ENCODE assay signal across 1 cellular context in the genomic region with DNA sequence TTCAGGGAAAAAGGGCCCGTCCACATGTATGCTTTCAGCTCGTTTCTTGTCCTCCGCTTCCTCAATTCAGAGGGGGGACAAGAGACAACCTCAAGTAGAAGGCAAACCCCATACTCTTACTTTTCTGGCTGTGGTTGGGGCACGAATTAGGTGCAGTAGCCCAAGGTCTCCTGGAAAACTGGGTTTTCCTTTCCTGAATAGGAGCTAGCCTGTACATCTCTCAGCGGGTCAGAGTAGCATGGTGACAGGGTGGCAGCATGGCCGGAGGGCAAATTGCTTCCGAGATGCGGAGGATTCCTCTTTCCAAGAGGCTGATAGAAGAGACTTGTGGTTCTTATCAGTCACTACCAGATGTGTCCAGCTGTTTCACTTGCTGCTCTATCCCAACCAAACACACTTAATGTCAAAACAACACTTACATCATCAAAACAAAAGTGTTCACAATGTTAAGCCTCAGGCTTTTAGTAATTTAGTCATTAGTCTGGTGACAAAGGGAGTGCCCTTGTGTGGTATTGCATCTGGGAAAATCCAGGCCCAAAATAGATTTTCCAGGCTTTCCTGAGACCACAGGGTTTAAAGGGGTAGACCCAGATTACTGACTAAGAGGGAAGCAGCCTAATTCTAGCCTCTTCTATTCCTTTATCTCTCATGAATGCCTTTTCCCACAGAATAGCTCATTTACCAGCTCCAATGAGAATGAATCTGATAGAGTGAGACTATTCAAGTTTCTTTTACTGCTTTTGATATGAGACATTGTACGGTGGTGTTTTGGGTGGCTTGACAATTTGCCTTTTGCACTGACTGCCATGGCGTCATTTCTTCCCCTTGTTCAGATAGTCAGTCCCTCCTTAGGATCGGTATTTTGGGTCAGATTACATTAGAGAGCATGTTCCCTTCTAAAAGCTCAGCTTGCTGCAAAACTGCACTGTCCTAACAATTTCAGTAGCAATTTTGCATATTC.
TF ChIP-seq lines count a peak whose summit lies in the region.

No MANE protein-coding gene starts in this region.

TF ChIP-seq in K562, 482 proteins besides CTCF, POLR2A, EP300 and RAD21 (continued from another document and continues in another):
- TF ChIP-seq ERF (CRISPR knock-in tag; IDR thresholded peaks at IDR 0.05) (no peak), HMG20A (CRISPR knock-in tag; conservative IDR thresholded peaks at IDR 0.05) (no peak), ZNF696 (CRISPR knock-in tag; conservative IDR thresholded peaks at IDR 0.05) (no peak), L3MBTL2 (IDR thresholded peaks at IDR 0.05) (peak; percentile 55; the same call in 1 of the 2 replicates), ZNF124 (CRISPR knock-in tag; IDR thresholded peaks at IDR 0.05) (no peak), RBBP5 (IDR thresholded peaks at IDR 0.05; ENCODE audit: borderline replicate concordance, insufficient read depth, low read length, poor library complexity, severe bottlenecking) (peak; percentile 32), GABPB2 (CRISPR knock-in tag; conservative IDR thresholded peaks at IDR 0.05) (no peak), ESRRA (IDR thresholded peaks at IDR 0.05; ENCODE audit: borderline replicate concordance, low read depth) (peak; percentile 76; the same call in 1 of the 2 replicates), HDAC6 (IDR thresholded peaks at IDR 0.05; ENCODE audit: low read depth, low read length) (no peak), PTRF (tag; IDR thresholded peaks at IDR 0.05) (no peak), EWSR1 (IDR thresholded peaks at IDR 0.05; ENCODE audit: borderline replicate concordance, low read depth, partially characterized antibody) (no peak), NBN (IDR thresholded peaks at IDR 0.05; ENCODE audit: low read depth) (peak; percentile 91), FOXK1 (CRISPR knock-in tag; IDR thresholded peaks at IDR 0.05; ENCODE audit: borderline replicate concordance) (no peak; the same call in 1 of the 2 replicates), ZNF75A (CRISPR knock-in tag; IDR thresholded peaks at IDR 0.05) (peak; percentile 58; the same call in 1 of the 2 replicates), ZNF445 (CRISPR knock-in tag; IDR thresholded peaks at IDR 0.05; ENCODE audit: low read depth) (no peak), PHB2 (IDR thresholded peaks at IDR 0.05; ENCODE audit: low read depth) (peak; percentile 84; the same call in 1 of the 2 replicates), JUND (IDR thresholded peaks at IDR 0.05; ENCODE audit: borderline replicate concordance, low read depth, low read length) (peak; percentile 89), JUND (tag; IDR thresholded peaks at IDR 0.05; ENCODE audit: borderline replicate concordance, low read depth, low read length) (peak; percentile 90; the same call in 2 of the 3 replicates), ZNF785 (CRISPR knock-in tag; IDR thresholded peaks at IDR 0.05) (no peak), RFX7 (CRISPR knock-in tag; IDR thresholded peaks at IDR 0.05) (no peak), SMARCC2 (IDR thresholded peaks at IDR 0.05; ENCODE audit: low read depth) (peak; percentile 95), DACH1 (IDR thresholded peaks at IDR 0.05; ENCODE audit: partially characterized antibody) (peak; percentile 98), FIP1L1 (IDR thresholded peaks at IDR 0.05; ENCODE audit: low read depth, low read length, poor library complexity, severe bottlenecking) (no peak), ZNF146 (CRISPR knock-in tag; IDR thresholded peaks at IDR 0.05; ENCODE audit: unreplicated experiment) (no peak), XRCC5 (IDR thresholded peaks at IDR 0.05; ENCODE audit: low read depth, low read length) (0 out of 2 replicates have a peak, but pooled peaks have one; percentile 41), XRCC4 (IDR thresholded peaks at IDR 0.05; ENCODE audit: extremely low read depth, insufficient read depth, insufficient read length) (no peak), TCF3 (CRISPR knock-in tag; IDR thresholded peaks at IDR 0.05) (peak; percentile 99), RAD51 (IDR thresholded peaks at IDR 0.05; ENCODE audit: borderline replicate concordance, low read depth) (no peak), ZNF431 (CRISPR knock-in tag; IDR thresholded peaks at IDR 0.05) (no peak; the same call in 1 of the 2 replicates), SREBF2 (CRISPR knock-in tag; IDR thresholded peaks at IDR 0.05) (no peak), ZNF134 (CRISPR knock-in tag; conservative IDR thresholded peaks at IDR 0.05) (no peak), SPI1 (IDR thresholded peaks at IDR 0.05; ENCODE audit: borderline replicate concordance, low read depth, low read length) (peak; percentile 46; the same call in 1 of the 2 replicates), ATF1 (CRISPR knock-in tag; IDR thresholded peaks at IDR 0.05) (no peak), ATF1 (tag; IDR thresholded peaks at IDR 0.05) (peak; percentile 75), BDP1 (IDR thresholded peaks at IDR 0.05; ENCODE audit: insufficient read depth, insufficient read length) (no peak), BHLHE40 (IDR thresholded peaks at IDR 0.05; ENCODE audit: low read length) (peak; percentile 77)
- TF ChIP-seq, protein P1, sequence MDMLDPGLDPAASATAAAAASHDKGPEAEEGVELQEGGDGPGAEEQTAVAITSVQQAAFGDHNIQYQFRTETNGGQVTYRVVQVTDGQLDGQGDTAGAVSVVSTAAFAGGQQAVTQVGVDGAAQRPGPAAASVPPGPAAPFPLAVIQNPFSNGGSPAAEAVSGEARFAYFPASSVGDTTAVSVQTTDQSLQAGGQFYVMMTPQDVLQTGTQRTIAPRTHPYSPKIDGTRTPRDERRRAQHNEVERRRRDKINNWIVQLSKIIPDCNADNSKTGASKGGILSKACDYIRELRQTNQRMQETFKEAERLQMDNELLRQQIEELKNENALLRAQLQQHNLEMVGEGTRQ (CRISPR knock-in tag; IDR thresholded peaks at IDR 0.05), result no peak
- TF ChIP-seq, protein P2, sequence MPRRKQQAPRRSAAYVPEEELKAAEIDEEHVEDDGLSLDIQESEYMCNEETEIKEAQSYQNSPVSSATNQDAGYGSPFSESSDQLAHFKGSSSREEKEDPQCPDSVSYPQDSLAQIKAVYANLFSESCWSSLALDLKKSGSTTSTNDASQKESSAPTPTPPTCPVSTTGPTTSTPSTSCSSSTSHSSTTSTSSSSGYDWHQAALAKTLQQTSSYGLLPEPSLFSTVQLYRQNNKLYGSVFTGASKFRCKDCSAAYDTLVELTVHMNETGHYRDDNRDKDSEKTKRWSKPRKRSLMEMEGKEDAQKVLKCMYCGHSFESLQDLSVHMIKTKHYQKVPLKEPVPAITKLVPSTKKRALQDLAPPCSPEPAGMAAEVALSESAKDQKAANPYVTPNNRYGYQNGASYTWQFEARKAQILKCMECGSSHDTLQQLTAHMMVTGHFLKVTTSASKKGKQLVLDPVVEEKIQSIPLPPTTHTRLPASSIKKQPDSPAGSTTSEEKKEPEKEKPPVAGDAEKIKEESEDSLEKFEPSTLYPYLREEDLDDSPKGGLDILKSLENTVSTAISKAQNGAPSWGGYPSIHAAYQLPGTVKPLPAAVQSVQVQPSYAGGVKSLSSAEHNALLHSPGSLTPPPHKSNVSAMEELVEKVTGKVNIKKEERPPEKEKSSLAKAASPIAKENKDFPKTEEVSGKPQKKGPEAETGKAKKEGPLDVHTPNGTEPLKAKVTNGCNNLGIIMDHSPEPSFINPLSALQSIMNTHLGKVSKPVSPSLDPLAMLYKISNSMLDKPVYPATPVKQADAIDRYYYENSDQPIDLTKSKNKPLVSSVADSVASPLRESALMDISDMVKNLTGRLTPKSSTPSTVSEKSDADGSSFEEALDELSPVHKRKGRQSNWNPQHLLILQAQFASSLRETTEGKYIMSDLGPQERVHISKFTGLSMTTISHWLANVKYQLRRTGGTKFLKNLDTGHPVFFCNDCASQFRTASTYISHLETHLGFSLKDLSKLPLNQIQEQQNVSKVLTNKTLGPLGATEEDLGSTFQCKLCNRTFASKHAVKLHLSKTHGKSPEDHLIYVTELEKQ (CRISPR knock-in tag; IDR thresholded peaks at IDR 0.05), result no peak
- TF ChIP-seq, protein P3, sequence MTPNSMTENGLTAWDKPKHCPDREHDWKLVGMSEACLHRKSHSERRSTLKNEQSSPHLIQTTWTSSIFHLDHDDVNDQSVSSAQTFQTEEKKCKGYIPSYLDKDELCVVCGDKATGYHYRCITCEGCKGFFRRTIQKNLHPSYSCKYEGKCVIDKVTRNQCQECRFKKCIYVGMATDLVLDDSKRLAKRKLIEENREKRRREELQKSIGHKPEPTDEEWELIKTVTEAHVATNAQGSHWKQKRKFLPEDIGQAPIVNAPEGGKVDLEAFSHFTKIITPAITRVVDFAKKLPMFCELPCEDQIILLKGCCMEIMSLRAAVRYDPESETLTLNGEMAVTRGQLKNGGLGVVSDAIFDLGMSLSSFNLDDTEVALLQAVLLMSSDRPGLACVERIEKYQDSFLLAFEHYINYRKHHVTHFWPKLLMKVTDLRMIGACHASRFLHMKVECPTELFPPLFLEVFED (CRISPR knock-in tag; conservative IDR thresholded peaks at IDR 0.05), result no peak
- TF ChIP-seq, protein P4, sequence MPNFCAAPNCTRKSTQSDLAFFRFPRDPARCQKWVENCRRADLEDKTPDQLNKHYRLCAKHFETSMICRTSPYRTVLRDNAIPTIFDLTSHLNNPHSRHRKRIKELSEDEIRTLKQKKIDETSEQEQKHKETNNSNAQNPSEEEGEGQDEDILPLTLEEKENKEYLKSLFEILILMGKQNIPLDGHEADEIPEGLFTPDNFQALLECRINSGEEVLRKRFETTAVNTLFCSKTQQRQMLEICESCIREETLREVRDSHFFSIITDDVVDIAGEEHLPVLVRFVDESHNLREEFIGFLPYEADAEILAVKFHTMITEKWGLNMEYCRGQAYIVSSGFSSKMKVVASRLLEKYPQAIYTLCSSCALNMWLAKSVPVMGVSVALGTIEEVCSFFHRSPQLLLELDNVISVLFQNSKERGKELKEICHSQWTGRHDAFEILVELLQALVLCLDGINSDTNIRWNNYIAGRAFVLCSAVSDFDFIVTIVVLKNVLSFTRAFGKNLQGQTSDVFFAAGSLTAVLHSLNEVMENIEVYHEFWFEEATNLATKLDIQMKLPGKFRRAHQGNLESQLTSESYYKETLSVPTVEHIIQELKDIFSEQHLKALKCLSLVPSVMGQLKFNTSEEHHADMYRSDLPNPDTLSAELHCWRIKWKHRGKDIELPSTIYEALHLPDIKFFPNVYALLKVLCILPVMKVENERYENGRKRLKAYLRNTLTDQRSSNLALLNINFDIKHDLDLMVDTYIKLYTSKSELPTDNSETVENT (CRISPR knock-in tag; IDR thresholded peaks at IDR 0.05), result no peak
- TF ChIP-seq, protein P5, sequence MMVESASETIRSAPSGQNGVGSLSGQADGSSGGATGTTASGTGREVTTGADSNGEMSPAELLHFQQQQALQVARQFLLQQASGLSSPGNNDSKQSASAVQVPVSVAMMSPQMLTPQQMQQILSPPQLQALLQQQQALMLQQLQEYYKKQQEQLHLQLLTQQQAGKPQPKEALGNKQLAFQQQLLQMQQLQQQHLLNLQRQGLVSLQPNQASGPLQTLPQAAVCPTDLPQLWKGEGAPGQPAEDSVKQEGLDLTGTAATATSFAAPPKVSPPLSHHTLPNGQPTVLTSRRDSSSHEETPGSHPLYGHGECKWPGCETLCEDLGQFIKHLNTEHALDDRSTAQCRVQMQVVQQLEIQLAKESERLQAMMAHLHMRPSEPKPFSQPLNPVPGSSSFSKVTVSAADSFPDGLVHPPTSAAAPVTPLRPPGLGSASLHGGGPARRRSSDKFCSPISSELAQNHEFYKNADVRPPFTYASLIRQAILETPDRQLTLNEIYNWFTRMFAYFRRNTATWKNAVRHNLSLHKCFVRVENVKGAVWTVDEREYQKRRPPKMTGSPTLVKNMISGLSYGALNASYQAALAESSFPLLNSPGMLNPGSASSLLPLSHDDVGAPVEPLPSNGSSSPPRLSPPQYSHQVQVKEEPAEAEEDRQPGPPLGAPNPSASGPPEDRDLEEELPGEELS (CRISPR knock-in tag; IDR thresholded peaks at IDR 0.05; ENCODE audit: borderline replicate concordance), result no peak
- TF ChIP-seq, protein P6, sequence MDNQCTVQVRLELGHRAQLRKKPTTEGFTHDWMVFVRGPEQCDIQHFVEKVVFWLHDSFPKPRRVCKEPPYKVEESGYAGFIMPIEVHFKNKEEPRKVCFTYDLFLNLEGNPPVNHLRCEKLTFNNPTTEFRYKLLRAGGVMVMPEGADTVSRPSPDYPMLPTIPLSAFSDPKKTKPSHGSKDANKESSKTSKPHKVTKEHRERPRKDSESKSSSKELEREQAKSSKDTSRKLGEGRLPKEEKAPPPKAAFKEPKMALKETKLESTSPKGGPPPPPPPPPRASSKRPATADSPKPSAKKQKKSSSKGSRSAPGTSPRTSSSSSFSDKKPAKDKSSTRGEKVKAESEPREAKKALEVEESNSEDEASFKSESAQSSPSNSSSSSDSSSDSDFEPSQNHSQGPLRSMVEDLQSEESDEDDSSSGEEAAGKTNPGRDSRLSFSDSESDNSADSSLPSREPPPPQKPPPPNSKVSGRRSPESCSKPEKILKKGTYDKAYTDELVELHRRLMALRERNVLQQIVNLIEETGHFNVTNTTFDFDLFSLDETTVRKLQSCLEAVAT (IDR thresholded peaks at IDR 0.05), result no peak; a peak in 1 of 4 replicates
- TF ChIP-seq, protein P7, sequence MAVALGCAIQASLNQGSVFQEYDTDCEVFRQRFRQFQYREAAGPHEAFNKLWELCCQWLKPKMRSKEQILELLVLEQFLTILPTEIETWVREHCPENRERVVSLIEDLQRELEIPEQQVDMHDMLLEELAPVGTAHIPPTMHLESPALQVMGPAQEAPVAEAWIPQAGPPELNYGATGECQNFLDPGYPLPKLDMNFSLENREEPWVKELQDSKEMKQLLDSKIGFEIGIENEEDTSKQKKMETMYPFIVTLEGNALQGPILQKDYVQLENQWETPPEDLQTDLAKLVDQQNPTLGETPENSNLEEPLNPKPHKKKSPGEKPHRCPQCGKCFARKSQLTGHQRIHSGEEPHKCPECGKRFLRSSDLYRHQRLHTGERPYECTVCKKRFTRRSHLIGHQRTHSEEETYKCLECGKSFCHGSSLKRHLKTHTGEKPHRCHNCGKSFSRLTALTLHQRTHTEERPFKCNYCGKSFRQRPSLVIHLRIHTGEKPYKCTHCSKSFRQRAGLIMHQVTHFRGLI (CRISPR knock-in tag; IDR thresholded peaks at IDR 0.05), result no peak
- TF ChIP-seq, protein P8, sequence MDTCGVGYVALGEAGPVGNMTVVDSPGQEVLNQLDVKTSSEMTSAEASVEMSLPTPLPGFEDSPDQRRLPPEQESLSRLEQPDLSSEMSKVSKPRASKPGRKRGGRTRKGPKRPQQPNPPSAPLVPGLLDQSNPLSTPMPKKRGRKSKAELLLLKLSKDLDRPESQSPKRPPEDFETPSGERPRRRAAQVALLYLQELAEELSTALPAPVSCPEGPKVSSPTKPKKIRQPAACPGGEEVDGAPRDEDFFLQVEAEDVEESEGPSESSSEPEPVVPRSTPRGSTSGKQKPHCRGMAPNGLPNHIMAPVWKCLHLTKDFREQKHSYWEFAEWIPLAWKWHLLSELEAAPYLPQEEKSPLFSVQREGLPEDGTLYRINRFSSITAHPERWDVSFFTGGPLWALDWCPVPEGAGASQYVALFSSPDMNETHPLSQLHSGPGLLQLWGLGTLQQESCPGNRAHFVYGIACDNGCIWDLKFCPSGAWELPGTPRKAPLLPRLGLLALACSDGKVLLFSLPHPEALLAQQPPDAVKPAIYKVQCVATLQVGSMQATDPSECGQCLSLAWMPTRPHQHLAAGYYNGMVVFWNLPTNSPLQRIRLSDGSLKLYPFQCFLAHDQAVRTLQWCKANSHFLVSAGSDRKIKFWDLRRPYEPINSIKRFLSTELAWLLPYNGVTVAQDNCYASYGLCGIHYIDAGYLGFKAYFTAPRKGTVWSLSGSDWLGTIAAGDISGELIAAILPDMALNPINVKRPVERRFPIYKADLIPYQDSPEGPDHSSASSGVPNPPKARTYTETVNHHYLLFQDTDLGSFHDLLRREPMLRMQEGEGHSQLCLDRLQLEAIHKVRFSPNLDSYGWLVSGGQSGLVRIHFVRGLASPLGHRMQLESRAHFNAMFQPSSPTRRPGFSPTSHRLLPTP (IDR thresholded peaks at IDR 0.05; ENCODE audit: borderline replicate concordance, extremely low read depth, insufficient read length), result no peak
